Comparison of ENCODE assay signal across 1 cellular context in genomic region chr1:244952280-244952933, GRCh38.
TF ChIP-seq lines count a peak whose summit lies in the region.

No MANE protein-coding gene starts in this region.

TF ChIP-seq in GM12878, 131 proteins besides CTCF, POLR2A, EP300 and RAD21 (continued from another document):
- TF ChIP-seq PRDM15 (CRISPR knock-in tag; IDR thresholded peaks at IDR 0.05) (no peak), MTA3 (IDR thresholded peaks at IDR 0.05; ENCODE audit: borderline replicate concordance, low read length) (no peak), ZNF24 (IDR thresholded peaks at IDR 0.05) (no peak), NKRF (conservative IDR thresholded peaks at IDR 0.05) (no peak), SMC3 (IDR thresholded peaks at IDR 0.05; ENCODE audit: borderline replicate concordance, low read length) (no peak), TCF12 (IDR thresholded peaks at IDR 0.05; ENCODE audit: low read depth, low read length) (no peak), MTA2 (IDR thresholded peaks at IDR 0.05; ENCODE audit: low read depth) (no peak), NR2C2 (IDR thresholded peaks at IDR 0.05; ENCODE audit: borderline replicate concordance, control insufficient read depth, insufficient read length, low read depth) (no peak), MYB (IDR thresholded peaks at IDR 0.05; ENCODE audit: borderline replicate concordance, low read depth, low read length) (no peak), WRNIP1 (IDR thresholded peaks at IDR 0.05; ENCODE audit: borderline replicate concordance, low read depth, low read length) (no peak)
- TF ChIP-seq, protein P1, sequence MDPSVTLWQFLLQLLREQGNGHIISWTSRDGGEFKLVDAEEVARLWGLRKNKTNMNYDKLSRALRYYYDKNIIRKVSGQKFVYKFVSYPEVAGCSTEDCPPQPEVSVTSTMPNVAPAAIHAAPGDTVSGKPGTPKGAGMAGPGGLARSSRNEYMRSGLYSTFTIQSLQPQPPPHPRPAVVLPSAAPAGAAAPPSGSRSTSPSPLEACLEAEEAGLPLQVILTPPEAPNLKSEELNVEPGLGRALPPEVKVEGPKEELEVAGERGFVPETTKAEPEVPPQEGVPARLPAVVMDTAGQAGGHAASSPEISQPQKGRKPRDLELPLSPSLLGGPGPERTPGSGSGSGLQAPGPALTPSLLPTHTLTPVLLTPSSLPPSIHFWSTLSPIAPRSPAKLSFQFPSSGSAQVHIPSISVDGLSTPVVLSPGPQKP (IDR thresholded peaks at IDR 0.05; ENCODE audit: low read depth, low read length) = no peak
- TF ChIP-seq, protein P2, sequence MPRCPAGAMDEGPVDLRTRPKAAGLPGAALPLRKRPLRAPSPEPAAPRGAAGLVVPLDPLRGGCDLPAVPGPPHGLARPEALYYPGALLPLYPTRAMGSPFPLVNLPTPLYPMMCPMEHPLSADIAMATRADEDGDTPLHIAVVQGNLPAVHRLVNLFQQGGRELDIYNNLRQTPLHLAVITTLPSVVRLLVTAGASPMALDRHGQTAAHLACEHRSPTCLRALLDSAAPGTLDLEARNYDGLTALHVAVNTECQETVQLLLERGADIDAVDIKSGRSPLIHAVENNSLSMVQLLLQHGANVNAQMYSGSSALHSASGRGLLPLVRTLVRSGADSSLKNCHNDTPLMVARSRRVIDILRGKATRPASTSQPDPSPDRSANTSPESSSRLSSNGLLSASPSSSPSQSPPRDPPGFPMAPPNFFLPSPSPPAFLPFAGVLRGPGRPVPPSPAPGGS (IDR thresholded peaks at IDR 0.05; ENCODE audit: borderline replicate concordance, insufficient read depth, low read depth, low read length, poor library complexity, severe bottlenecking) = no peak
- TF ChIP-seq, protein P3, sequence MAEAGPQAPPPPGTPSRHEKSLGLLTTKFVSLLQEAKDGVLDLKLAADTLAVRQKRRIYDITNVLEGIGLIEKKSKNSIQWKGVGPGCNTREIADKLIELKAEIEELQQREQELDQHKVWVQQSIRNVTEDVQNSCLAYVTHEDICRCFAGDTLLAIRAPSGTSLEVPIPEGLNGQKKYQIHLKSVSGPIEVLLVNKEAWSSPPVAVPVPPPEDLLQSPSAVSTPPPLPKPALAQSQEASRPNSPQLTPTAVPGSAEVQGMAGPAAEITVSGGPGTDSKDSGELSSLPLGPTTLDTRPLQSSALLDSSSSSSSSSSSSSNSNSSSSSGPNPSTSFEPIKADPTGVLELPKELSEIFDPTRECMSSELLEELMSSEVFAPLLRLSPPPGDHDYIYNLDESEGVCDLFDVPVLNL (IDR thresholded peaks at IDR 0.05; ENCODE audit: low read depth, low read length) = no peak
